10 cellular contexts compared by ENCODE assay signal in genomic region chr12:106227641-106228319, GRCh38. TPM values are rescaled to one million over a fixed set of nuclear protein-coding genes. Genes with fewer than 3 reads are reported as not detected.
DNase-seq lines count a peak whose midpoint lies in the region; ATAC-seq lines count a peak whose summit lies in the region.
"Had no signal": no experiment of that assay in that cellular context is flagged by ENCODE, and none has a peak within 500 bp of the region (broad histone marks: within the 10 kb centered on the region; RNA-seq: fewer than 3 reads in every experiment).

No MANE protein-coding gene starts in this region.

- peak overlapping the region; percentile 88 for H3K27ac ChIP-seq in epithelial cell of prostate

- H3K27me3 Mint-ChIP-seq in IgD-negative memory B cell: peaks cover 8% of the 10 kb centered on the region
- H3K27me3 Mint-ChIP-seq in activated CD4-positive, alpha-beta T cell treated with anti-CD3 and anti-CD28 coated beads, Interleukin-2, amount 10 ng/mL, durations not matched to agents 24 days and 14 days: peaks cover 7% of the 10 kb centered on the region

- H3K4me3 Mint-ChIP-seq in IgD-negative memory B cell: peak overlapping the region; percentile 40 to 80 (median 60)
- H3K4me3 Mint-ChIP-seq in activated CD4-positive, alpha-beta T cell treated with anti-CD3 and anti-CD28 coated beads, Interleukin-2, amount 10 ng/mL, durations not matched to agents 24 days and 14 days: no peak overlapping the region

- peak overlapping the region; percentile 68 to 97 (median 97) for H3K27ac Mint-ChIP-seq in IgD-negative memory B cell
- H3K27ac Mint-ChIP-seq in activated CD4-positive, alpha-beta T cell treated with anti-CD3 and anti-CD28 coated beads, Interleukin-2, amount 10 ng/mL, durations not matched to agents 24 days and 14 days: no peak overlapping the region

- peaks cover 2% of the 10 kb centered on the region for H3K36me3 Mint-ChIP-seq in IgD-negative memory B cell
- no peaks in the 10 kb centered on the region for H3K36me3 Mint-ChIP-seq in activated CD4-positive, alpha-beta T cell treated with anti-CD3 and anti-CD28 coated beads, Interleukin-2, amount 10 ng/mL, durations not matched to agents 24 days and 14 days (ENCODE audit: low read depth)

- peak; percentile 85 for DNase-seq in activated CD4-positive, alpha-beta T cell treated with anti-CD3 and anti-CD28 coated beads, Interleukin-2, amount 10 ng/mL, durations not matched to agents 24 days and 14 days
- peak; percentile 84 for DNase-seq in epithelial cell of prostate (ENCODE audit: low read depth, low spot score)
- peak; percentile 44 for DNase-seq in stimulated activated CD4-positive, alpha-beta T cell treated with anti-CD3 and anti-CD28 coated beads, Interleukin-4, amount 100 ng/mL, for 1 hour
- no peak for DNase-seq in OCI-M1 (lab: John Stamatoyannopoulos, UW)
- DNase-seq: erythroblast, NCI-H2029 treated with DMSO at 0.1 percent for 48 hours had no signal

- peaks cover 19 to 24% (median 20%) of the 10 kb centered on the region in 3 donors for H3K4me1 Mint-ChIP-seq in IgD-negative memory B cell
- peaks cover 14% of the 10 kb centered on the region for H3K4me1 Mint-ChIP-seq in activated CD4-positive, alpha-beta T cell treated with anti-CD3 and anti-CD28 coated beads, Interleukin-2, amount 10 ng/mL, durations not matched to agents 24 days and 14 days

- H3K9me3 Mint-ChIP-seq in IgD-negative memory B cell: no peaks in the 10 kb centered on the region
- H3K9me3 Mint-ChIP-seq in activated CD4-positive, alpha-beta T cell treated with anti-CD3 and anti-CD28 coated beads, Interleukin-2, amount 10 ng/mL, durations not matched to agents 24 days and 14 days: no peaks in the 10 kb centered on the region

- ATAC-seq in GM18858 (IDR thresholded peaks at IDR 0.05; ENCODE audit: unreplicated experiment) (no peak), HG02623 (IDR thresholded peaks at IDR 0.05; ENCODE audit: unreplicated experiment) (no peak), GM21528 (IDR thresholded peaks at IDR 0.05; ENCODE audit: low FRiP score, unreplicated experiment) (no peak)

- intact Hi-C loops in activated CD4-positive, alpha-beta T cell treated with anti-CD3 and anti-CD28 coated beads, Interleukin-2, amount 10 ng/mL, durations not matched to agents 24 days and 14 days (cut with micrococcal nuclease): loop anchor here (1.0 to 5.0 kb wide), 3 partner anchors 55 to 690 kb away; partner anchors contain the start of gene POLR3B

RNA-seq across cellular contexts. Expression of gene CKAP4, which starts 20.0 kb away (rescaled TPM):
- polyA plus RNA-seq in IgD-negative memory B cell: 18.8 TPM
- 6.7 and 7.7 TPM in 2 replicates for total RNA-seq in activated CD4-positive, alpha-beta T cell treated with anti-CD3 and anti-CD28 coated beads, Interleukin-2, amount 10 ng/mL, durations not matched to agents 24 days and 14 days
